Comparison of ENCODE assay signal across 16 cellular contexts in genomic region chr15:66770518-66771350, GRCh38.
A peak's percentile ranks its signal among the peaks of the same experiment; 100 is the strongest.
DNase-seq lines count a peak whose midpoint lies in the region; ATAC-seq and TF ChIP-seq lines count a peak whose summit lies in the region.
"Had no signal": no experiment of that assay in that cellular context is flagged by ENCODE, and none has a peak within 500 bp of the region (broad histone marks: within the 10 kb centered on the region; RNA-seq: fewer than 3 reads in every experiment).

No MANE protein-coding gene starts in this region.

- H3K4me3 Mint-ChIP-seq in progenitor cell of endocrine pancreas (ENCODE audit: low read depth): peak overlapping the region; percentile 25
- H3K4me3 Mint-ChIP-seq: activated B cell treated with CpG ODN at 0.5 μM for 24 hours, B cell had no signal

- no peak for TF ChIP-seq CTCF in progenitor cell of endocrine pancreas (IDR thresholded peaks at IDR 0.05; ENCODE audit: unreplicated experiment)

- ATAC-seq in GM21786 (IDR thresholded peaks at IDR 0.05; ENCODE audit: unreplicated experiment) (no peak), GM19351 (IDR thresholded peaks at IDR 0.05; ENCODE audit: unreplicated experiment) (no peak), HG02623 (IDR thresholded peaks at IDR 0.05; ENCODE audit: unreplicated experiment) (no peak)
- ATAC-seq: activated naive CD4-positive, alpha-beta T cell treated with anti-CD3 and anti-CD28 coated beads, Interleukin-2, amount 50 U/mL, for 72 hours had no signal

- H3K36me3 Mint-ChIP-seq in progenitor cell of endocrine pancreas (ENCODE audit: insufficient read depth): no peaks in the 10 kb centered on the region
- H3K36me3 Mint-ChIP-seq: activated naive CD4-positive, alpha-beta T cell treated with anti-CD3 and anti-CD28 coated beads, Interleukin-2, amount 50 U/mL, for 72 hours had no signal

- H3K4me1 Mint-ChIP-seq in progenitor cell of endocrine pancreas (ENCODE audit: low read depth): peaks cover 71% of the 10 kb centered on the region

- H3K9ac ChIP-seq in iPS-20b (ENCODE audit: low read depth, low read length): peak overlapping the region; percentile 33; the same call in 1 of the 2 replicates

- H3K4me1 ChIP-seq in iPS-20b (ENCODE audit: insufficient read depth, low read length): peaks cover 26% of the 10 kb centered on the region

- H3K27ac ChIP-seq in iPS-20b (ENCODE audit: low read length): no peak overlapping the region

- H3K9me3 Mint-ChIP-seq in progenitor cell of endocrine pancreas (ENCODE audit: low read depth): no peaks in the 10 kb centered on the region
- H3K9me3 Mint-ChIP-seq: activated B cell treated with CpG ODN at 0.5 μM for 24 hours; activated naive CD4-positive, alpha-beta T cell treated with anti-CD3 and anti-CD28 coated beads, Interleukin-2, amount 50 U/mL, for 72 hours had no signal

- peak overlapping the region; percentile 13; the same call in 1 of the 2 replicates for H3K4me3 ChIP-seq in iPS-20b (ENCODE audit: low read length)

- peak overlapping the region; percentile 95 for H3K27ac Mint-ChIP-seq in progenitor cell of endocrine pancreas
- H3K27ac Mint-ChIP-seq: activated B cell treated with CpG ODN at 0.5 μM for 24 hours; activated naive CD4-positive, alpha-beta T cell treated with anti-CD3 and anti-CD28 coated beads, Interleukin-2, amount 50 U/mL, for 72 hours; B cell had no signal

- in situ Hi-C loops in Caki2 (cut with HindIII; ENCODE audit: low pct_unique_long_range_greater_than_20kb, low sequenced_read_pairs): no loop called here

- H3K27me3 Mint-ChIP-seq in progenitor cell of endocrine pancreas: no peaks in the 10 kb centered on the region
- H3K27me3 Mint-ChIP-seq: activated B cell treated with CpG ODN at 0.5 μM for 24 hours had no signal

- H3K9me3 ChIP-seq in iPS-20b (ENCODE audit: insufficient read depth, low read depth, low read length): no peaks in the 10 kb centered on the region

- no peaks in the 10 kb centered on the region for H3K36me3 ChIP-seq in iPS-20b (ENCODE audit: insufficient read depth, low read depth, low read length)

- peak; percentile 59 for DNase-seq in Caki2 (ENCODE audit: low read depth)
- peak; percentile 49 for DNase-seq in NCI-H69 (lab: John Stamatoyannopoulos, UW)
- DNase-seq in progenitor cell of endocrine pancreas (ENCODE audit: low spot score, unreplicated experiment): no peak
- DNase-seq in NCI-H2081 (lab: John Stamatoyannopoulos, UW): no peak
- DNase-seq: activated B cell treated with CpG ODN at 0.5 μM for 24 hours; activated CD8-positive, alpha-beta memory T cell treated with anti-CD3 and anti-CD28 coated beads, Interleukin-2, amount 50 U/mL, for 4 hours; NCI-H2029; NK-92 treated with Interleukin-12 subunit alpha and Interleukin-12 subunit beta, amount 100 ng/mL, for 24 hours; nucleus accumbens; stimulated activated CD4-positive, alpha-beta T cell treated with anti-CD3 and anti-CD28 coated beads, Interleukin-12 subunit alpha, Interleukin-12 subunit beta, amount 100 ng/mL, for 4 hours had no signal

- H3K27me3 ChIP-seq in iPS-20b (ENCODE audit: insufficient read depth, low read length): no peaks in the 10 kb centered on the region

Comparison
In these comparisons a context has a peak if more than half of its experiments do, and no peak if none do; other contexts are left out.
1. DNase-seq: peak in Caki2 (single experiment) and NCI-H69 (single experiment); none in progenitor cell of endocrine pancreas (single experiment) and NCI-H2081 (0 of 2).